In the genomic region with DNA sequence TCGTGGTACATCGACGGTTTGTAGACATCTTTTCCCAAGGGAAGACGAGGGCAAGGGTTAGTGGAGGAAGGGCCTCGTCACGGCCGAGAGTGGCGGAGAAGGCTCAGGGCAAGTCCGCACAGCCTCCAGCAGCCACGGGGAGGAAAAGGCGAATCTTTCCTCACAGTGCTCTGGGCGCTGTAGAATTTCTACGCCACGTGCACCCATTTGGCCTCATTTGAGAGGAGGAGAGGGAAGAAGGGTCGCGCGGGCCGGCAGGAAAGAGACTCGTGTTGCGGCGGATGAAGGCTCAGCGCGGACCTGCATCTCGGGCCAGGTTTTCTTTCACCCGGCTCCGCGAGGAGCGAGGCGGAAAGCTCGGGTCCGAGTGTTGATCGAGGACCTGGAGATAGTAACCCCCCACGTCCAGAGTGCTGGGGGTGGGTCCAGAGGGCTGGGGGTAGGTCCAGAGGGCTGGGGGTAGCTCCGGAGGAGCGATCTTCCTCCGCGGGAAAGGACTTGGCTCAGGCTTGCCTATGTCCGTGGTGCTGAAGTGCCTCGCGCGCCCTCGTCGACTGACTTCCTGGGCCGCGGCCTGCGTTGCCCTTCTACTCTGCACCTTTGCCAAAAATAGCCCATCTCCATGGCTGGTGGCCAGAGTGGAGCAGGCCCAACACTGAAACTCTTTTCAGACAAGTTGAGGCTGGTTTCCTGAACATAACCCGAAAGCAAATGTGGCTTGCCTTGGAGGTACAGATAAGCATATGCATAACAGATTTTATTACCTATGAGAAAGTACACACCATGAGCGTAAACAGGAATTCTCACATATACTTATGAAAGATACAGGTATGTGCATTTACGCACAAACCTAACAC, we compare ENCODE assay signal across 1 cellular context.
TF ChIP-seq lines count a peak whose summit lies in the region.

No MANE protein-coding gene starts in this region.

TF ChIP-seq in WTC11, 78 proteins besides CTCF, POLR2A, EP300 and RAD21 (continued from another document and continues in another):
- TF ChIP-seq, protein P1, sequence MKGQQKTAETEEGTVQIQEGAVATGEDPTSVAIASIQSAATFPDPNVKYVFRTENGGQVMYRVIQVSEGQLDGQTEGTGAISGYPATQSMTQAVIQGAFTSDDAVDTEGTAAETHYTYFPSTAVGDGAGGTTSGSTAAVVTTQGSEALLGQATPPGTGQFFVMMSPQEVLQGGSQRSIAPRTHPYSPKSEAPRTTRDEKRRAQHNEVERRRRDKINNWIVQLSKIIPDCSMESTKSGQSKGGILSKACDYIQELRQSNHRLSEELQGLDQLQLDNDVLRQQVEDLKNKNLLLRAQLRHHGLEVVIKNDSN (CRISPR knock-in tag; IDR thresholded peaks at IDR 0.05) = peak; percentile 68; the same call in 1 of the 2 replicates
- TF ChIP-seq CREB1 (CRISPR knock-in tag; IDR thresholded peaks at IDR 0.05) (0 out of 2 replicates have a peak, but pooled peaks have one; percentile 59), NR1H2 (CRISPR knock-in tag; IDR thresholded peaks at IDR 0.05) (0 out of 2 replicates have a peak, but pooled peaks have one; percentile 57), USF2 (CRISPR knock-in tag; IDR thresholded peaks at IDR 0.05) (no peak), TP53 (CRISPR knock-in tag; IDR thresholded peaks at IDR 0.05) (0 out of 2 replicates have a peak, but pooled peaks have one; percentile 52), FOXP1 (CRISPR knock-in tag; IDR thresholded peaks at IDR 0.05; ENCODE audit: borderline replicate concordance) (peak; percentile 54; the same call in 1 of the 2 replicates), RELA (CRISPR knock-in tag; IDR thresholded peaks at IDR 0.05; ENCODE audit: borderline replicate concordance) (no peak), EMX1 (CRISPR knock-in tag; IDR thresholded peaks at IDR 0.05) (no peak), SP1 (CRISPR knock-in tag; conservative IDR thresholded peaks at IDR 0.05) (0 out of 2 replicates have a peak, but pooled peaks have one; percentile 24), IRF2 (CRISPR knock-in tag; IDR thresholded peaks at IDR 0.05; ENCODE audit: borderline replicate concordance, low read depth) (no peak), ZSCAN18 (CRISPR knock-in tag; IDR thresholded peaks at IDR 0.05) (no peak), NFE2L1 (CRISPR knock-in tag; IDR thresholded peaks at IDR 0.05) (peak; percentile 32; the same call in 1 of the 2 replicates), SOX15 (CRISPR knock-in tag; IDR thresholded peaks at IDR 0.05) (no peak), JUN (CRISPR knock-in tag; IDR thresholded peaks at IDR 0.05) (peak; percentile 91; the same call in 1 of the 2 replicates), TEAD4 (CRISPR knock-in tag; IDR thresholded peaks at IDR 0.05) (0 out of 2 replicates have a peak, but pooled peaks have one; percentile 61), GRHL2 (CRISPR knock-in tag; IDR thresholded peaks at IDR 0.05; ENCODE audit: insufficient replicate concordance, severe bottlenecking) (no peak), ZNF671 (CRISPR knock-in tag; IDR thresholded peaks at IDR 0.05) (no peak)
- TF ChIP-seq, protein P2, sequence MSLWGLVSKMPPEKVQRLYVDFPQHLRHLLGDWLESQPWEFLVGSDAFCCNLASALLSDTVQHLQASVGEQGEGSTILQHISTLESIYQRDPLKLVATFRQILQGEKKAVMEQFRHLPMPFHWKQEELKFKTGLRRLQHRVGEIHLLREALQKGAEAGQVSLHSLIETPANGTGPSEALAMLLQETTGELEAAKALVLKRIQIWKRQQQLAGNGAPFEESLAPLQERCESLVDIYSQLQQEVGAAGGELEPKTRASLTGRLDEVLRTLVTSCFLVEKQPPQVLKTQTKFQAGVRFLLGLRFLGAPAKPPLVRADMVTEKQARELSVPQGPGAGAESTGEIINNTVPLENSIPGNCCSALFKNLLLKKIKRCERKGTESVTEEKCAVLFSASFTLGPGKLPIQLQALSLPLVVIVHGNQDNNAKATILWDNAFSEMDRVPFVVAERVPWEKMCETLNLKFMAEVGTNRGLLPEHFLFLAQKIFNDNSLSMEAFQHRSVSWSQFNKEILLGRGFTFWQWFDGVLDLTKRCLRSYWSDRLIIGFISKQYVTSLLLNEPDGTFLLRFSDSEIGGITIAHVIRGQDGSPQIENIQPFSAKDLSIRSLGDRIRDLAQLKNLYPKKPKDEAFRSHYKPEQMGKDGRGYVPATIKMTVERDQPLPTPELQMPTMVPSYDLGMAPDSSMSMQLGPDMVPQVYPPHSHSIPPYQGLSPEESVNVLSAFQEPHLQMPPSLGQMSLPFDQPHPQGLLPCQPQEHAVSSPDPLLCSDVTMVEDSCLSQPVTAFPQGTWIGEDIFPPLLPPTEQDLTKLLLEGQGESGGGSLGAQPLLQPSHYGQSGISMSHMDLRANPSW (CRISPR knock-in tag; conservative IDR thresholded peaks at IDR 0.05; ENCODE audit: low read depth) = no peak
- TF ChIP-seq, protein P3, sequence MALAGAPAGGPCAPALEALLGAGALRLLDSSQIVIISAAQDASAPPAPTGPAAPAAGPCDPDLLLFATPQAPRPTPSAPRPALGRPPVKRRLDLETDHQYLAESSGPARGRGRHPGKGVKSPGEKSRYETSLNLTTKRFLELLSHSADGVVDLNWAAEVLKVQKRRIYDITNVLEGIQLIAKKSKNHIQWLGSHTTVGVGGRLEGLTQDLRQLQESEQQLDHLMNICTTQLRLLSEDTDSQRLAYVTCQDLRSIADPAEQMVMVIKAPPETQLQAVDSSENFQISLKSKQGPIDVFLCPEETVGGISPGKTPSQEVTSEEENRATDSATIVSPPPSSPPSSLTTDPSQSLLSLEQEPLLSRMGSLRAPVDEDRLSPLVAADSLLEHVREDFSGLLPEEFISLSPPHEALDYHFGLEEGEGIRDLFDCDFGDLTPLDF (CRISPR knock-in tag; IDR thresholded peaks at IDR 0.05) = peak; percentile 59
- TF ChIP-seq, protein P4, sequence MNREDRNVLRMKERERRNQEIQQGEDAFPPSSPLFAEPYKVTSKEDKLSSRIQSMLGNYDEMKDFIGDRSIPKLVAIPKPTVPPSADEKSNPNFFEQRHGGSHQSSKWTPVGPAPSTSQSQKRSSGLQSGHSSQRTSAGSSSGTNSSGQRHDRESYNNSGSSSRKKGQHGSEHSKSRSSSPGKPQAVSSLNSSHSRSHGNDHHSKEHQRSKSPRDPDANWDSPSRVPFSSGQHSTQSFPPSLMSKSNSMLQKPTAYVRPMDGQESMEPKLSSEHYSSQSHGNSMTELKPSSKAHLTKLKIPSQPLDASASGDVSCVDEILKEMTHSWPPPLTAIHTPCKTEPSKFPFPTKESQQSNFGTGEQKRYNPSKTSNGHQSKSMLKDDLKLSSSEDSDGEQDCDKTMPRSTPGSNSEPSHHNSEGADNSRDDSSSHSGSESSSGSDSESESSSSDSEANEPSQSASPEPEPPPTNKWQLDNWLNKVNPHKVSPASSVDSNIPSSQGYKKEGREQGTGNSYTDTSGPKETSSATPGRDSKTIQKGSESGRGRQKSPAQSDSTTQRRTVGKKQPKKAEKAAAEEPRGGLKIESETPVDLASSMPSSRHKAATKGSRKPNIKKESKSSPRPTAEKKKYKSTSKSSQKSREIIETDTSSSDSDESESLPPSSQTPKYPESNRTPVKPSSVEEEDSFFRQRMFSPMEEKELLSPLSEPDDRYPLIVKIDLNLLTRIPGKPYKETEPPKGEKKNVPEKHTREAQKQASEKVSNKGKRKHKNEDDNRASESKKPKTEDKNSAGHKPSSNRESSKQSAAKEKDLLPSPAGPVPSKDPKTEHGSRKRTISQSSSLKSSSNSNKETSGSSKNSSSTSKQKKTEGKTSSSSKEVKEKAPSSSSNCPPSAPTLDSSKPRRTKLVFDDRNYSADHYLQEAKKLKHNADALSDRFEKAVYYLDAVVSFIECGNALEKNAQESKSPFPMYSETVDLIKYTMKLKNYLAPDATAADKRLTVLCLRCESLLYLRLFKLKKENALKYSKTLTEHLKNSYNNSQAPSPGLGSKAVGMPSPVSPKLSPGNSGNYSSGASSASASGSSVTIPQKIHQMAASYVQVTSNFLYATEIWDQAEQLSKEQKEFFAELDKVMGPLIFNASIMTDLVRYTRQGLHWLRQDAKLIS (CRISPR knock-in tag; IDR thresholded peaks at IDR 0.05; ENCODE audit: borderline replicate concordance) = 0 out of 2 replicates have a peak, but pooled peaks have one; percentile 21
- TF ChIP-seq, protein P5, sequence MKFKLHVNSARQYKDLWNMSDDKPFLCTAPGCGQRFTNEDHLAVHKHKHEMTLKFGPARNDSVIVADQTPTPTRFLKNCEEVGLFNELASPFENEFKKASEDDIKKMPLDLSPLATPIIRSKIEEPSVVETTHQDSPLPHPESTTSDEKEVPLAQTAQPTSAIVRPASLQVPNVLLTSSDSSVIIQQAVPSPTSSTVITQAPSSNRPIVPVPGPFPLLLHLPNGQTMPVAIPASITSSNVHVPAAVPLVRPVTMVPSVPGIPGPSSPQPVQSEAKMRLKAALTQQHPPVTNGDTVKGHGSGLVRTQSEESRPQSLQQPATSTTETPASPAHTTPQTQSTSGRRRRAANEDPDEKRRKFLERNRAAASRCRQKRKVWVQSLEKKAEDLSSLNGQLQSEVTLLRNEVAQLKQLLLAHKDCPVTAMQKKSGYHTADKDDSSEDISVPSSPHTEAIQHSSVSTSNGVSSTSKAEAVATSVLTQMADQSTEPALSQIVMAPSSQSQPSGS (CRISPR knock-in tag; IDR thresholded peaks at IDR 0.05; ENCODE audit: borderline replicate concordance, low read depth) = no peak; the same call in 1 of the 2 replicates
- TF ChIP-seq, protein P6, sequence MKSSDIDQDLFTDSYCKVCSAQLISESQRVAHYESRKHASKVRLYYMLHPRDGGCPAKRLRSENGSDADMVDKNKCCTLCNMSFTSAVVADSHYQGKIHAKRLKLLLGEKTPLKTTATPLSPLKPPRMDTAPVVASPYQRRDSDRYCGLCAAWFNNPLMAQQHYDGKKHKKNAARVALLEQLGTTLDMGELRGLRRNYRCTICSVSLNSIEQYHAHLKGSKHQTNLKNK (CRISPR knock-in tag; IDR thresholded peaks at IDR 0.05) = no peak
- TF ChIP-seq, protein P7, sequence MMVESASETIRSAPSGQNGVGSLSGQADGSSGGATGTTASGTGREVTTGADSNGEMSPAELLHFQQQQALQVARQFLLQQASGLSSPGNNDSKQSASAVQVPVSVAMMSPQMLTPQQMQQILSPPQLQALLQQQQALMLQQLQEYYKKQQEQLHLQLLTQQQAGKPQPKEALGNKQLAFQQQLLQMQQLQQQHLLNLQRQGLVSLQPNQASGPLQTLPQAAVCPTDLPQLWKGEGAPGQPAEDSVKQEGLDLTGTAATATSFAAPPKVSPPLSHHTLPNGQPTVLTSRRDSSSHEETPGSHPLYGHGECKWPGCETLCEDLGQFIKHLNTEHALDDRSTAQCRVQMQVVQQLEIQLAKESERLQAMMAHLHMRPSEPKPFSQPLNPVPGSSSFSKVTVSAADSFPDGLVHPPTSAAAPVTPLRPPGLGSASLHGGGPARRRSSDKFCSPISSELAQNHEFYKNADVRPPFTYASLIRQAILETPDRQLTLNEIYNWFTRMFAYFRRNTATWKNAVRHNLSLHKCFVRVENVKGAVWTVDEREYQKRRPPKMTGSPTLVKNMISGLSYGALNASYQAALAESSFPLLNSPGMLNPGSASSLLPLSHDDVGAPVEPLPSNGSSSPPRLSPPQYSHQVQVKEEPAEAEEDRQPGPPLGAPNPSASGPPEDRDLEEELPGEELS (CRISPR knock-in tag; IDR thresholded peaks at IDR 0.05) = peak; percentile 92; the same call in 1 of the 2 replicates
- TF ChIP-seq, protein P8, sequence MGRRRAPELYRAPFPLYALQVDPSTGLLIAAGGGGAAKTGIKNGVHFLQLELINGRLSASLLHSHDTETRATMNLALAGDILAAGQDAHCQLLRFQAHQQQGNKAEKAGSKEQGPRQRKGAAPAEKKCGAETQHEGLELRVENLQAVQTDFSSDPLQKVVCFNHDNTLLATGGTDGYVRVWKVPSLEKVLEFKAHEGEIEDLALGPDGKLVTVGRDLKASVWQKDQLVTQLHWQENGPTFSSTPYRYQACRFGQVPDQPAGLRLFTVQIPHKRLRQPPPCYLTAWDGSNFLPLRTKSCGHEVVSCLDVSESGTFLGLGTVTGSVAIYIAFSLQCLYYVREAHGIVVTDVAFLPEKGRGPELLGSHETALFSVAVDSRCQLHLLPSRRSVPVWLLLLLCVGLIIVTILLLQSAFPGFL (CRISPR knock-in tag; IDR thresholded peaks at IDR 0.05; ENCODE audit: borderline replicate concordance) = no peak
- TF ChIP-seq, protein P9, sequence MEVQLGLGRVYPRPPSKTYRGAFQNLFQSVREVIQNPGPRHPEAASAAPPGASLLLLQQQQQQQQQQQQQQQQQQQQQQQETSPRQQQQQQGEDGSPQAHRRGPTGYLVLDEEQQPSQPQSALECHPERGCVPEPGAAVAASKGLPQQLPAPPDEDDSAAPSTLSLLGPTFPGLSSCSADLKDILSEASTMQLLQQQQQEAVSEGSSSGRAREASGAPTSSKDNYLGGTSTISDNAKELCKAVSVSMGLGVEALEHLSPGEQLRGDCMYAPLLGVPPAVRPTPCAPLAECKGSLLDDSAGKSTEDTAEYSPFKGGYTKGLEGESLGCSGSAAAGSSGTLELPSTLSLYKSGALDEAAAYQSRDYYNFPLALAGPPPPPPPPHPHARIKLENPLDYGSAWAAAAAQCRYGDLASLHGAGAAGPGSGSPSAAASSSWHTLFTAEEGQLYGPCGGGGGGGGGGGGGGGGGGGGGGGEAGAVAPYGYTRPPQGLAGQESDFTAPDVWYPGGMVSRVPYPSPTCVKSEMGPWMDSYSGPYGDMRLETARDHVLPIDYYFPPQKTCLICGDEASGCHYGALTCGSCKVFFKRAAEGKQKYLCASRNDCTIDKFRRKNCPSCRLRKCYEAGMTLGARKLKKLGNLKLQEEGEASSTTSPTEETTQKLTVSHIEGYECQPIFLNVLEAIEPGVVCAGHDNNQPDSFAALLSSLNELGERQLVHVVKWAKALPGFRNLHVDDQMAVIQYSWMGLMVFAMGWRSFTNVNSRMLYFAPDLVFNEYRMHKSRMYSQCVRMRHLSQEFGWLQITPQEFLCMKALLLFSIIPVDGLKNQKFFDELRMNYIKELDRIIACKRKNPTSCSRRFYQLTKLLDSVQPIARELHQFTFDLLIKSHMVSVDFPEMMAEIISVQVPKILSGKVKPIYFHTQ (CRISPR knock-in tag; IDR thresholded peaks at IDR 0.05) = no peak
